16 cellular contexts compared by ENCODE assay signal in genomic region chr5:60372786-60373185, GRCh38.
A peak's percentile ranks its signal among the peaks of the same experiment; 100 is the strongest.
DNase-seq lines count a peak whose midpoint lies in the region; ATAC-seq, FAIRE-seq and TF ChIP-seq lines count a peak whose summit lies in the region.
"Had no signal": no experiment of that assay in that cellular context is flagged by ENCODE, and none has a peak within 500 bp of the region (broad histone marks: within the 10 kb centered on the region; RNA-seq: fewer than 3 reads in every experiment).

No MANE protein-coding gene starts in this region.

- ATAC-seq in A549 = no peak; a peak in 1 of 6 replicates
- ATAC-seq in GM19463 (IDR thresholded peaks at IDR 0.05; ENCODE audit: unreplicated experiment) = no peak
- ATAC-seq in activated T-cell treated with anti-CD3 and anti-CD28 coated beads, Interleukin-2, amount 50 U/mL, for 4 hours = no peak

- no peak overlapping the region for H3K4me3 Mint-ChIP-seq in activated T-cell treated with anti-CD3 and anti-CD28 coated beads, Interleukin-2, amount 50 U/mL, for 4 hours
- H3K4me3 Mint-ChIP-seq: H9 had no signal

- CTCF ChIA-PET in A549 (lab: Yijun Ruan, JAX) = no interaction called here

- no peaks in the 10 kb centered on the region for H3K27me3 Mint-ChIP-seq in activated T-cell treated with anti-CD3 and anti-CD28 coated beads, Interleukin-2, amount 50 U/mL, for 4 hours (ENCODE audit: low read depth)

- DNase-seq in A549 (ENCODE audit: low read depth in 1 of 2, low spot score in 1 of 2) = peak in 1 of 2 experiments; percentile 28
- DNase-seq in left kidney (ENCODE audit: low read depth, low spot score) = peak; percentile 43
- peak; percentile 94 for DNase-seq in renal cortical epithelial cell (ENCODE audit: low read depth)
- no peak for DNase-seq in superior temporal gyrus (ENCODE audit: extremely low spot score)
- no peak for DNase-seq in HPDE6-E6E7 (ENCODE audit: extremely low spot score)
- DNase-seq in activated T-cell treated with anti-CD3 and anti-CD28 coated beads, Interleukin-2, amount 50 U/mL, for 4 hours = no peak
- DNase-seq: H9, NCI-H1417, NCI-H1930, NCI-H2171 treated with DMSO at 0.1 percent for 48 hours, NCI-H774 had no signal

- H3K27me3 ChIP-seq in endocrine pancreas (ENCODE audit: control insufficient read depth, insufficient read depth, low read length) = no peaks in the 10 kb centered on the region

- POLR2A ChIA-PET in A549 (lab: Yijun Ruan, JAX) = no interaction called here

- TF ChIP-seq EP300 in A549 (IDR thresholded peaks at IDR 0.05) = no peak

- H3K36me3 ChIP-seq in endocrine pancreas (ENCODE audit: control insufficient read depth, insufficient read depth, low read length) = no peaks in the 10 kb centered on the region

- peak overlapping the region; percentile 53 to 62; a peak in 5 of 6 replicates for H3K27ac ChIP-seq in A549
- H3K27ac ChIP-seq: C4-2B, RWPE1 had no signal

- peaks cover 22% of the 10 kb centered on the region for H3K4me1 ChIP-seq in A549
- H3K4me1 ChIP-seq in endocrine pancreas (ENCODE audit: control insufficient read depth, insufficient read depth, low read length) = peaks cover 16% of the 10 kb centered on the region

- H3K4me3 ChIP-seq in A549 (no peak overlapping the region), endocrine pancreas (ENCODE audit: control insufficient read depth, insufficient read depth, low read length) (peak overlapping the region; percentile 8)

- FAIRE-seq in A549 (lab: Jason Lieb, UNC) = no peak
- FAIRE-seq: GM19239 had no signal

- no peaks in the 10 kb centered on the region for H3K9me3 Mint-ChIP-seq in activated T-cell treated with anti-CD3 and anti-CD28 coated beads, Interleukin-2, amount 50 U/mL, for 4 hours
- H3K9me3 Mint-ChIP-seq: H9 had no signal

- WGBS in A549 (ENCODE audit: missing lambda C conversion rate) = 27% methylated on average over 7 of the region's 7 CpGs

- no peaks in the 10 kb centered on the region for H3K4me1 Mint-ChIP-seq in activated T-cell treated with anti-CD3 and anti-CD28 coated beads, Interleukin-2, amount 50 U/mL, for 4 hours (ENCODE audit: low read depth)
- H3K4me1 Mint-ChIP-seq: H9 had no signal

- no peak overlapping the region for H3K9ac ChIP-seq in endocrine pancreas (ENCODE audit: control insufficient read depth, insufficient read depth, low read length)

- peak overlapping the region; percentile 47 for H3K4me2 ChIP-seq in A549

- H3K9me3 ChIP-seq in A549 (no peaks in the 10 kb centered on the region), endocrine pancreas (ENCODE audit: control insufficient read depth, low read length) (no peaks in the 10 kb centered on the region)

- no peak for TF ChIP-seq CTCF in A549 (IDR thresholded peaks at IDR 0.05)

- H3K36me3 Mint-ChIP-seq in activated T-cell treated with anti-CD3 and anti-CD28 coated beads, Interleukin-2, amount 50 U/mL, for 4 hours (ENCODE audit: insufficient read depth) = no peaks in the 10 kb centered on the region

- no peak for TF ChIP-seq POLR2A in A549 (IDR thresholded peaks at IDR 0.05; ENCODE audit: low read length)

- TF ChIP-seq RAD21 in A549 (conservative IDR thresholded peaks at IDR 0.05 in 1 of 2, IDR thresholded peaks at IDR 0.05 in 1 of 2) = no peak

TF ChIP-seq in A549, 52 proteins besides CTCF, POLR2A, EP300 and RAD21:
- TF ChIP-seq, protein P1, sequence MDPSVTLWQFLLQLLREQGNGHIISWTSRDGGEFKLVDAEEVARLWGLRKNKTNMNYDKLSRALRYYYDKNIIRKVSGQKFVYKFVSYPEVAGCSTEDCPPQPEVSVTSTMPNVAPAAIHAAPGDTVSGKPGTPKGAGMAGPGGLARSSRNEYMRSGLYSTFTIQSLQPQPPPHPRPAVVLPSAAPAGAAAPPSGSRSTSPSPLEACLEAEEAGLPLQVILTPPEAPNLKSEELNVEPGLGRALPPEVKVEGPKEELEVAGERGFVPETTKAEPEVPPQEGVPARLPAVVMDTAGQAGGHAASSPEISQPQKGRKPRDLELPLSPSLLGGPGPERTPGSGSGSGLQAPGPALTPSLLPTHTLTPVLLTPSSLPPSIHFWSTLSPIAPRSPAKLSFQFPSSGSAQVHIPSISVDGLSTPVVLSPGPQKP (IDR thresholded peaks at IDR 0.05; ENCODE audit: low read depth, low read length) = no peak
- TF ChIP-seq HEYL (CRISPR knock-in tag; IDR thresholded peaks at IDR 0.05) (no peak), RFX5 (IDR thresholded peaks at IDR 0.05) (no peak), CBX8 (IDR thresholded peaks at IDR 0.05) (no peak), BHLHE40 (IDR thresholded peaks at IDR 0.05; ENCODE audit: low read depth, low read length) (no peak), TP53 (CRISPR knock-in tag; IDR thresholded peaks at IDR 0.05) (no peak), EHF (CRISPR knock-in tag; IDR thresholded peaks at IDR 0.05) (no peak), MYC (IDR thresholded peaks at IDR 0.05; ENCODE audit: borderline replicate concordance, low read length) (no peak), POLR2AphosphoS2 (conservative IDR thresholded peaks at IDR 0.05; ENCODE audit: low read length) (no peak), FOXS1 (CRISPR knock-in tag; IDR thresholded peaks at IDR 0.05) (no peak), KDM5A (IDR thresholded peaks at IDR 0.05) (no peak), MAZ (IDR thresholded peaks at IDR 0.05; ENCODE audit: borderline replicate concordance, low read depth, low read length) (no peak), USF2 (IDR thresholded peaks at IDR 0.05) (no peak), RCOR1 (IDR thresholded peaks at IDR 0.05; ENCODE audit: low read depth, low read length) (no peak), ESRRA (IDR thresholded peaks at IDR 0.05; ENCODE audit: borderline replicate concordance, low read length) (no peak), JUN (IDR thresholded peaks at IDR 0.05) (no peak)
- TF ChIP-seq, protein P2, sequence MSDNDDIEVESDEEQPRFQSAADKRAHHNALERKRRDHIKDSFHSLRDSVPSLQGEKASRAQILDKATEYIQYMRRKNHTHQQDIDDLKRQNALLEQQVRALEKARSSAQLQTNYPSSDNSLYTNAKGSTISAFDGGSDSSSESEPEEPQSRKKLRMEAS (IDR thresholded peaks at IDR 0.05) = no peak

Comparison
In these comparisons a context has a peak if more than half of its experiments do, and no peak if none do; other contexts are left out.
1. DNase-seq: peak in left kidney (single experiment) and renal cortical epithelial cell (single experiment); none in superior temporal gyrus (single experiment), HPDE6-E6E7 (single experiment) and activated T-cell treated with anti-CD3 and anti-CD28 coated beads, Interleukin-2, amount 50 U/mL, for 4 hours (single experiment).